1 cellular context compared by ENCODE assay signal in the genomic region with DNA sequence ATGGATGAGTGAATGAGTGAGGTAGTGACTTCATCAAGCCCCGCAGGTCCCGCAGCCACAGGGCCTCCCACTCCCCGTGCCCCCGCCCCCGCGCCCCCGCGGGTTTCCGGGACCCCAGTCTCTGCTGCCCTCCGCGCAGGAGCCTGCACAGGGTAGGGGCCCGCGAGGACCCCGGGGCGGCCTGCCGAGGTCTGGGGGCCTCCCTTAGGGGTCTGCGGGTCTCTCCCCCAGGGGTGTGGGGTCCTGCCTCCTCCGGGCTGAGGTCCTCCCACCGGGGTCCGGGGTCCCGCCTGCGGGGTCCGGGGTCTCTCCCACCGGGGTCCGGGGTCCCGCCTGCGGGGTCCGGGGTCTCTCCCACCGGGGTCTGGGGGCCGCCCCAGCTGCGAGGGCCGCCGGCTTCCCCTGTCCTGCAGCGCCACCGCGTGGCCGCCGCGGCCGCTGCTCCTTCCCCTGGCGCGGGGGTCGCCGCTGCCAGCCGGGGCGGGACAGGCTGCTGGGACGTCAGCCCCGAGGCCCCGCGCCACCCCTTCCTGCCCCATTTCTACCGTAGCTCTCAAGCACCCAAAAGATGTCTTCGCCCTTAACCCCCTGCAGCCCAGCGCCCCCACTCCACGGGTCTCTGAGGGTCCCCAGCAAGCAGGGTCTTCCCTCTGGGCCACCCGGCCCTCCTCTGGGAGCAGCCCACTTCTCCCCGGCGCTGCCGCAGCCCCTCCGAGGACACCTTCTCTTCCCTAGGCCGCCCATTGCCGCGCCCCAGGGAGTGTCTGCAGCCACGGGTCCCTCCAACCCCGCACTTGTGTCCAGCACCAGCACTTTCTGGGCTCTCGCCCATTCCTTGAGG.
TF ChIP-seq lines count a peak whose summit lies in the region.

No MANE protein-coding gene starts in this region.

TF ChIP-seq in GM23338, 12 proteins besides CTCF, POLR2A, EP300 and RAD21 (continued from another document):
- TF ChIP-seq, protein P1, sequence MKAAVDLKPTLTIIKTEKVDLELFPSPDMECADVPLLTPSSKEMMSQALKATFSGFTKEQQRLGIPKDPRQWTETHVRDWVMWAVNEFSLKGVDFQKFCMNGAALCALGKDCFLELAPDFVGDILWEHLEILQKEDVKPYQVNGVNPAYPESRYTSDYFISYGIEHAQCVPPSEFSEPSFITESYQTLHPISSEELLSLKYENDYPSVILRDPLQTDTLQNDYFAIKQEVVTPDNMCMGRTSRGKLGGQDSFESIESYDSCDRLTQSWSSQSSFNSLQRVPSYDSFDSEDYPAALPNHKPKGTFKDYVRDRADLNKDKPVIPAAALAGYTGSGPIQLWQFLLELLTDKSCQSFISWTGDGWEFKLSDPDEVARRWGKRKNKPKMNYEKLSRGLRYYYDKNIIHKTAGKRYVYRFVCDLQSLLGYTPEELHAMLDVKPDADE (IDR thresholded peaks at IDR 0.05), result no peak
- TF ChIP-seq ZNF331 (CRISPR knock-in tag; IDR thresholded peaks at IDR 0.05; ENCODE audit: low read depth), result no peak
- no peak for TF ChIP-seq NANOG (IDR thresholded peaks at IDR 0.05; ENCODE audit: borderline replicate concordance)
- no peak for TF ChIP-seq EZH2 (IDR thresholded peaks at IDR 0.05; ENCODE audit: low read depth, unreplicated experiment)
- no peak for TF ChIP-seq CREB1 (CRISPR knock-in tag; IDR thresholded peaks at IDR 0.05; ENCODE audit: low read depth)
- no peak for TF ChIP-seq ZNF114 (CRISPR knock-in tag; IDR thresholded peaks at IDR 0.05)
- TF ChIP-seq POLR2AphosphoS5 (IDR thresholded peaks at IDR 0.05; ENCODE audit: low read depth), result no peak
- TF ChIP-seq, protein P2, sequence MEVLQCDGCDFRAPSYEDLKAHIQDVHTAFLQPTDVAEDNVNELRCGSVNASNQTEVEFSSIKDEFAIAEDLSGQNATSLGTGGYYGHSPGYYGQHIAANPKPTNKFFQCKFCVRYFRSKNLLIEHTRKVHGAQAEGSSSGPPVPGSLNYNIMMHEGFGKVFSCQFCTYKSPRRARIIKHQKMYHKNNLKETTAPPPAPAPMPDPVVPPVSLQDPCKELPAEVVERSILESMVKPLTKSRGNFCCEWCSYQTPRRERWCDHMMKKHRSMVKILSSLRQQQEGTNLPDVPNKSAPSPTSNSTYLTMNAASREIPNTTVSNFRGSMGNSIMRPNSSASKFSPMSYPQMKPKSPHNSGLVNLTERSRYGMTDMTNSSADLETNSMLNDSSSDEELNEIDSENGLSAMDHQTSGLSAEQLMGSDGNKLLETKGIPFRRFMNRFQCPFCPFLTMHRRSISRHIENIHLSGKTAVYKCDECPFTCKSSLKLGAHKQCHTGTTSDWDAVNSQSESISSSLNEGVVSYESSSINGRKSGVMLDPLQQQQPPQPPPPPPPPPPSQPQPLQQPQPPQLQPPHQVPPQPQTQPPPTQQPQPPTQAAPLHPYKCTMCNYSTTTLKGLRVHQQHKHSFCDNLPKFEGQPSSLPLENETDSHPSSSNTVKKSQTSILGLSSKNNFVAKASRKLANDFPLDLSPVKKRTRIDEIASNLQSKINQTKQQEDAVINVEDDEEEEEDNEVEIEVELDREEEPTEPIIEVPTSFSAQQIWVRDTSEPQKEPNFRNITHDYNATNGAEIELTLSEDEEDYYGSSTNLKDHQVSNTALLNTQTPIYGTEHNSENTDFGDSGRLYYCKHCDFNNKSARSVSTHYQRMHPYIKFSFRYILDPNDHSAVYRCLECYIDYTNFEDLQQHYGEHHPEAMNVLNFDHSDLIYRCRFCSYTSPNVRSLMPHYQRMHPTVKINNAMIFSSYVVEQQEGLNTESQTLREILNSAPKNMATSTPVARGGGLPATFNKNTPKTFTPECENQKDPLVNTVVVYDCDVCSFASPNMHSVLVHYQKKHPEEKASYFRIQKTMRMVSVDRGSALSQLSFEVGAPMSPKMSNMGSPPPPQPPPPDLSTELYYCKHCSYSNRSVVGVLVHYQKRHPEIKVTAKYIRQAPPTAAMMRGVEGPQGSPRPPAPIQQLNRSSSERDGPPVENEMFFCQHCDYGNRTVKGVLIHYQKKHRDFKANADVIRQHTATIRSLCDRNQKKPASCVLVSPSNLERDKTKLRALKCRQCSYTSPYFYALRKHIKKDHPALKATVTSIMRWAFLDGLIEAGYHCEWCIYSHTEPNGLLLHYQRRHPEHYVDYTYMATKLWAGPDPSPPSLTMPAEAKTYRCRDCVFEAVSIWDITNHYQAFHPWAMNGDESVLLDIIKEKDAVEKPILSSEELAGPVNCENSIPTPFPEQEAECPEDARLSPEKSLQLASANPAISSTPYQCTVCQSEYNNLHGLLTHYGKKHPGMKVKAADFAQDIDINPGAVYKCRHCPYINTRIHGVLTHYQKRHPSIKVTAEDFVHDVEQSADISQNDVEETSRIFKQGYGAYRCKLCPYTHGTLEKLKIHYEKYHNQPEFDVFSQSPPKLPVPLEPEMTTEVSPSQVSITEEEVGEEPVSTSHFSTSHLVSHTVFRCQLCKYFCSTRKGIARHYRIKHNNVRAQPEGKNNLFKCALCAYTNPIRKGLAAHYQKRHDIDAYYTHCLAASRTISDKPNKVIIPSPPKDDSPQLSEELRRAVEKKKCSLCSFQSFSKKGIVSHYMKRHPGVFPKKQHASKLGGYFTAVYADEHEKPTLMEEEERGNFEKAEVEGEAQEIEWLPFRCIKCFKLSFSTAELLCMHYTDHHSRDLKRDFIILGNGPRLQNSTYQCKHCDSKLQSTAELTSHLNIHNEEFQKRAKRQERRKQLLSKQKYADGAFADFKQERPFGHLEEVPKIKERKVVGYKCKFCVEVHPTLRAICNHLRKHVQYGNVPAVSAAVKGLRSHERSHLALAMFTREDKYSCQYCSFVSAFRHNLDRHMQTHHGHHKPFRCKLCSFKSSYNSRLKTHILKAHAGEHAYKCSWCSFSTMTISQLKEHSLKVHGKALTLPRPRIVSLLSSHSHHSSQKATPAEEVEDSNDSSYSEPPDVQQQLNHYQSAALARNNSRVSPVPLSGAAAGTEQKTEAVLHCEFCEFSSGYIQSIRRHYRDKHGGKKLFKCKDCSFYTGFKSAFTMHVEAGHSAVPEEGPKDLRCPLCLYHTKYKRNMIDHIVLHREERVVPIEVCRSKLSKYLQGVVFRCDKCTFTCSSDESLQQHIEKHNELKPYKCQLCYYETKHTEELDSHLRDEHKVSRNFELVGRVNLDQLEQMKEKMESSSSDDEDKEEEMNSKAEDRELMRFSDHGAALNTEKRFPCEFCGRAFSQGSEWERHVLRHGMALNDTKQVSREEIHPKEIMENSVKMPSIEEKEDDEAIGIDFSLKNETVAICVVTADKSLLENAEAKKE (CRISPR knock-in tag; IDR thresholded peaks at IDR 0.05), result no peak
